Comparison of ENCODE assay signal across 8 cellular contexts in genomic region chr4:98482847-98483806, GRCh38.
DNase-seq lines count a peak whose midpoint lies in the region; ATAC-seq and TF ChIP-seq lines count a peak whose summit lies in the region.

No MANE protein-coding gene starts in this region.

- H3K4me1 ChIP-seq in breast epithelium (no peaks in the 10 kb centered on the region), vagina (peaks cover 13% of the 10 kb centered on the region)

- intact Hi-C loops in MCF 10A (cut with micrococcal nuclease) (loop anchor here (5.0 kb wide), 1 partner anchor 179 kb away; no protein-coding TSS in a partner anchor), breast epithelium (cut with DNase I; ENCODE audit: low total_unique reads) (no loop called here), vagina (cut with DNase I) (no loop called here)

- no peak overlapping the region for H3K4me3 ChIP-seq in breast epithelium
- H3K4me3 ChIP-seq in vagina = no peak overlapping the region

- H3K9me3 ChIP-seq in breast epithelium = no peaks in the 10 kb centered on the region
- H3K9me3 ChIP-seq in vagina = no peaks in the 10 kb centered on the region

- peak overlapping the region; percentile 51 for H3K4me3 Mint-ChIP-seq in MCF 10A (ENCODE audit: unreplicated experiment)
- H3K4me3 Mint-ChIP-seq in activated T-helper 17 cell treated with anti-CD3 and anti-CD28 coated beads, Interleukin-2, amount 50 U/mL, for 72 hours = peak overlapping the region; percentile 79

- peaks cover 5% of the 10 kb centered on the region for H3K36me3 Mint-ChIP-seq in MCF 10A (ENCODE audit: insufficient read depth, unreplicated experiment)
- H3K36me3 Mint-ChIP-seq in activated T-helper 17 cell treated with anti-CD3 and anti-CD28 coated beads, Interleukin-2, amount 50 U/mL, for 72 hours (ENCODE audit: low read depth) = peaks cover 52% of the 10 kb centered on the region

- POLR2A ChIA-PET in MCF 10A (lab: Yijun Ruan, JAX) = interaction anchor here (0.7 to 1.1 kb wide), 3 partner anchors 9 to 525 kb away, joined by 3 to 5 read pairs (median 4); no protein-coding TSS in a partner anchor

- H3K27me3 ChIP-seq in breast epithelium = no peaks in the 10 kb centered on the region
- H3K27me3 ChIP-seq in vagina = no peaks in the 10 kb centered on the region

- H3K36me3 ChIP-seq in breast epithelium = no peaks in the 10 kb centered on the region
- no peaks in the 10 kb centered on the region for H3K36me3 ChIP-seq in vagina

- H3K27me3 Mint-ChIP-seq in MCF 10A (ENCODE audit: insufficient read depth, unreplicated experiment) = no peaks in the 10 kb centered on the region
- H3K27me3 Mint-ChIP-seq in activated T-helper 17 cell treated with anti-CD3 and anti-CD28 coated beads, Interleukin-2, amount 50 U/mL, for 72 hours = no peaks in the 10 kb centered on the region

- peak; percentile 79 for ATAC-seq in HG03280 (IDR thresholded peaks at IDR 0.05; ENCODE audit: unreplicated experiment)
- ATAC-seq in activated T-helper 17 cell treated with anti-CD3 and anti-CD28 coated beads, Interleukin-2, amount 50 U/mL, for 72 hours (replicated peaks) = peak; percentile 91

- H3K27ac ChIP-seq in breast epithelium (no peak overlapping the region), vagina (no peak overlapping the region)

- peaks cover 28% of the 10 kb centered on the region for H3K4me1 Mint-ChIP-seq in MCF 10A (ENCODE audit: insufficient read depth, unreplicated experiment)
- H3K4me1 Mint-ChIP-seq in activated T-helper 17 cell treated with anti-CD3 and anti-CD28 coated beads, Interleukin-2, amount 50 U/mL, for 72 hours = peaks cover 65% of the 10 kb centered on the region

- BruUV-seq in MCF 10A (replicated peaks; lab: Mats Ljungman, UMichigan) = no TSS peak

- CTCF ChIA-PET in MCF 10A (lab: Yijun Ruan, JAX) = interaction anchor here (0.6 to 1.8 kb wide), 4 partner anchors 15 to 878 kb away, joined by 3 to 5 read pairs (median 4); no protein-coding TSS in a partner anchor

- TF ChIP-seq POLR2A in breast epithelium (IDR thresholded peaks at IDR 0.05) (no peak), vagina (IDR thresholded peaks at IDR 0.05) (no peak)

- peak overlapping the region; percentile 95 for H3K27ac Mint-ChIP-seq in MCF 10A (ENCODE audit: low read depth, unreplicated experiment)
- peak overlapping the region; percentile 99 for H3K27ac Mint-ChIP-seq in activated T-helper 17 cell treated with anti-CD3 and anti-CD28 coated beads, Interleukin-2, amount 50 U/mL, for 72 hours

- peak; percentile 45 for DNase-seq in MCF 10A (ENCODE audit: unreplicated experiment)
- DNase-seq in breast epithelium (ENCODE audit: low spot score in 2 of 2) = no peak
- DNase-seq in stimulated activated CD4-positive, alpha-beta T cell treated with anti-CD3 and anti-CD28 coated beads, Interleukin-2, amount 100 ng/mL, for 48 hours = peak; percentile 29 to 32
- DNase-seq in vagina (ENCODE audit: extremely low spot score in 2 of 2) = no peak
- DNase-seq in DMS79 (lab: John Stamatoyannopoulos, UW) = no peak
- DNase-seq in NOMO-1 treated with dmso at 0.1 percent for 144 hours (lab: John Stamatoyannopoulos, UW; ENCODE audit: unreplicated experiment) = no peak

- no peak for TF ChIP-seq CTCF in MCF 10A (IDR thresholded peaks at IDR 0.05; ENCODE audit: unreplicated experiment)
- TF ChIP-seq CTCF in breast epithelium (IDR thresholded peaks at IDR 0.05) = no peak
- TF ChIP-seq CTCF in vagina (IDR thresholded peaks at IDR 0.05) = no peak

- H3K9me3 Mint-ChIP-seq in MCF 10A (ENCODE audit: unreplicated experiment) = no peaks in the 10 kb centered on the region
- no peaks in the 10 kb centered on the region for H3K9me3 Mint-ChIP-seq in activated T-helper 17 cell treated with anti-CD3 and anti-CD28 coated beads, Interleukin-2, amount 50 U/mL, for 72 hours

Comparison
In these comparisons a context has a peak if more than half of its experiments do, and no peak if none do; other contexts are left out.
1. DNase-seq: peak in MCF 10A (single experiment) and stimulated activated CD4-positive, alpha-beta T cell treated with anti-CD3 and anti-CD28 coated beads, Interleukin-2, amount 100 ng/mL, for 48 hours (2 of 2); none in breast epithelium (0 of 2), vagina (0 of 2), DMS79 (single experiment) and NOMO-1 treated with dmso at 0.1 percent for 144 hours (single experiment).